9 cellular contexts compared by ENCODE assay signal in genomic region chr18:32730068-32730467, GRCh38.
A peak's percentile ranks its signal among the peaks of the same experiment; 100 is the strongest.
DNase-seq lines count a peak whose midpoint lies in the region; ATAC-seq lines count a peak whose summit lies in the region.
"Had no signal": no experiment of that assay in that cellular context is flagged by ENCODE, and none has a peak within 500 bp of the region (broad histone marks: within the 10 kb centered on the region; RNA-seq: fewer than 3 reads in every experiment).

No MANE protein-coding gene starts in this region.

- DNase-seq in NCI-H1417 (lab: John Stamatoyannopoulos, UW) = peak; percentile 7 to 84 (median 61)
- no peak for DNase-seq in NCI-H1417 treated with DMSO at 0.1 percent for 48 hours (lab: John Stamatoyannopoulos, UW)
- peak; percentile 16 for DNase-seq in NCI-H526 treated with DMSO at 0.1 percent for 48 hours (lab: John Stamatoyannopoulos, UW)
- no peak for DNase-seq in activated CD4-positive, alpha-beta T cell treated with anti-CD3 and anti-CD28 coated beads, Interleukin-2, amount 50 U/mL, for 4 hours
- no peak for DNase-seq in stimulated activated CD4-positive, alpha-beta T cell treated with anti-CD3 and anti-CD28 coated beads, Interleukin-2, amount 100 ng/mL, for 24 hours
- DNase-seq: activated CD4-positive, alpha-beta T cell treated with anti-CD3 and anti-CD28 coated beads, Interleukin-2, amount 50 U/mL, for 1 hour had no signal

- no peak overlapping the region for H3K9ac ChIP-seq in endocrine pancreas (ENCODE audit: control insufficient read depth, insufficient read depth, low read length)

- peak overlapping the region in 2 of 21 experiments; percentile 29 to 32 for H3K27ac ChIP-seq in skin epidermis

- no peaks in the 10 kb centered on the region for H3K9me3 ChIP-seq in endocrine pancreas (ENCODE audit: control insufficient read depth, low read length)

- H3K27me3 ChIP-seq in endocrine pancreas (ENCODE audit: control insufficient read depth, insufficient read depth, low read length) = no peaks in the 10 kb centered on the region

- ATAC-seq in HG02623 (IDR thresholded peaks at IDR 0.05; ENCODE audit: unreplicated experiment) = no peak

- no peaks in the 10 kb centered on the region for H3K36me3 ChIP-seq in endocrine pancreas (ENCODE audit: control insufficient read depth, insufficient read depth, low read length)

- H3K4me1 ChIP-seq in endocrine pancreas (ENCODE audit: control insufficient read depth, insufficient read depth, low read length) = peaks cover 8% of the 10 kb centered on the region

- H3K4me3 ChIP-seq in endocrine pancreas (ENCODE audit: control insufficient read depth, insufficient read depth, low read length) = peak overlapping the region; percentile 97
- H3K4me3 ChIP-seq in skin epidermis = peak overlapping the region in 5 of 7 experiments; percentile 13 to 40 (median 25)

Comparison
In these comparisons a context has a peak if more than half of its experiments do, and no peak if none do; other contexts are left out.
1. DNase-seq: peak in NCI-H1417 (3 of 3) and NCI-H526 treated with DMSO at 0.1 percent for 48 hours (single experiment); none in NCI-H1417 treated with DMSO at 0.1 percent for 48 hours (single experiment), activated CD4-positive, alpha-beta T cell treated with anti-CD3 and anti-CD28 coated beads, Interleukin-2, amount 50 U/mL, for 4 hours (0 of 2) and stimulated activated CD4-positive, alpha-beta T cell treated with anti-CD3 and anti-CD28 coated beads, Interleukin-2, amount 100 ng/mL, for 24 hours (0 of 2).